10 cellular contexts compared by ENCODE assay signal in genomic region chr11:8719260-8720190, GRCh38. TPM values are rescaled to one million over a fixed set of nuclear protein-coding genes. Genes with fewer than 3 reads are reported as not detected.
A peak's percentile ranks its signal among the peaks of the same experiment; 100 is the strongest.
DNase-seq lines count a peak whose midpoint lies in the region; ATAC-seq and TF ChIP-seq lines count a peak whose summit lies in the region.
"Had no signal": no experiment of that assay in that cellular context is flagged by ENCODE, and none has a peak within 500 bp of the region (broad histone marks: within the 10 kb centered on the region; RNA-seq: fewer than 3 reads in every experiment).

No MANE protein-coding gene starts in this region.

- H3K4me1 ChIP-seq in left lung (peaks cover 56 to 73% of the 10 kb centered on the region in 2 donors), thoracic aorta (ENCODE audit: control insufficient read depth in 1 of 2, low read depth in 2 of 2) (peaks cover 59 to 83% of the 10 kb centered on the region in 2 donors)

- intact Hi-C loops in left lung (cut with DNase I) = no loop called here
- intact Hi-C loops in activated naive CD4-positive, alpha-beta T cell treated with anti-CD3 and anti-CD28 coated beads for 36 hours (cut with micrococcal nuclease) = no loop called here

- ATAC-seq in left lung (peak; percentile 28), thoracic aorta (ENCODE audit: insufficient number of reproducible peaks, low FRiP score, low read depth) (peak; percentile 70), HG03045 (IDR thresholded peaks at IDR 0.05; ENCODE audit: unreplicated experiment) (no peak), HG02870 (IDR thresholded peaks at IDR 0.05; ENCODE audit: unreplicated experiment) (no peak)
- ATAC-seq: activated T-cell treated with anti-CD3 and anti-CD28 coated beads, Interleukin-2, amount 50 U/mL, for 4 hours; natural killer cell treated with Interleukin-12 subunit alpha and Interleukin-12 subunit beta and Interleukin-15 and Interleukin-18, amount 100 ng/mL, for 72 hours had no signal

- no peak overlapping the region for H3K4me3 Mint-ChIP-seq in activated naive CD4-positive, alpha-beta T cell treated with anti-CD3 and anti-CD28 coated beads for 36 hours
- H3K4me3 Mint-ChIP-seq: activated T-cell treated with anti-CD3 and anti-CD28 coated beads, Interleukin-2, amount 50 U/mL, for 4 hours; natural killer cell treated with Interleukin-12 subunit alpha and Interleukin-12 subunit beta and Interleukin-15 and Interleukin-18, amount 100 ng/mL, for 72 hours had no signal

- no peaks in the 10 kb centered on the region for H3K9me3 Mint-ChIP-seq in activated naive CD4-positive, alpha-beta T cell treated with anti-CD3 and anti-CD28 coated beads for 36 hours
- H3K9me3 Mint-ChIP-seq: activated T-cell treated with anti-CD3 and anti-CD28 coated beads, Interleukin-2, amount 50 U/mL, for 4 hours; natural killer cell treated with Interleukin-12 subunit alpha and Interleukin-12 subunit beta and Interleukin-15 and Interleukin-18, amount 100 ng/mL, for 72 hours had no signal

- DNase-seq in HPDE6-E6E7 (ENCODE audit: extremely low spot score) (peak; percentile 51), cerebellar cortex (ENCODE audit: low spot score) (peak; percentile 66), left lung (no peak), thoracic aorta (ENCODE audit: low spot score) (peak; percentile 54), NCI-H1105 (lab: John Stamatoyannopoulos, UW) (no peak)
- no peak for DNase-seq in activated naive CD4-positive, alpha-beta T cell treated with anti-CD3 and anti-CD28 coated beads for 36 hours
- DNase-seq: activated T-cell treated with anti-CD3 and anti-CD28 coated beads, Interleukin-2, amount 50 U/mL, for 4 hours had no signal

- peaks cover 0 to 12% of the 10 kb centered on the region in 2 donors for H3K36me3 ChIP-seq in left lung
- H3K36me3 ChIP-seq in thoracic aorta = no peaks in the 10 kb centered on the region

- H3K27me3 ChIP-seq in left lung (no peaks in the 10 kb centered on the region), thoracic aorta (replicated peaks; ENCODE audit: insufficient read depth) (no peaks in the 10 kb centered on the region)

- CTCF ChIA-PET in activated naive CD4-positive, alpha-beta T cell treated with anti-CD3 and anti-CD28 coated beads for 36 hours (lab: Charles Lee) = interaction anchor here (0.6 kb wide), 1 partner anchor 15 kb away, joined by 3 read pairs; no protein-coding TSS in a partner anchor

- H3K9me3 ChIP-seq in left lung = no peaks in the 10 kb centered on the region
- H3K9me3 ChIP-seq in thoracic aorta = no peaks in the 10 kb centered on the region

- H3K27ac Mint-ChIP-seq in activated naive CD4-positive, alpha-beta T cell treated with anti-CD3 and anti-CD28 coated beads for 36 hours = no peak overlapping the region
- H3K27ac Mint-ChIP-seq: natural killer cell treated with Interleukin-12 subunit alpha and Interleukin-12 subunit beta and Interleukin-15 and Interleukin-18, amount 100 ng/mL, for 72 hours had no signal

- no peaks in the 10 kb centered on the region for H3K36me3 Mint-ChIP-seq in activated naive CD4-positive, alpha-beta T cell treated with anti-CD3 and anti-CD28 coated beads for 36 hours (ENCODE audit: low read depth)
- H3K36me3 Mint-ChIP-seq: natural killer cell treated with Interleukin-12 subunit alpha and Interleukin-12 subunit beta and Interleukin-15 and Interleukin-18, amount 100 ng/mL, for 72 hours had no signal

- no peaks in the 10 kb centered on the region for H3K27me3 Mint-ChIP-seq in activated naive CD4-positive, alpha-beta T cell treated with anti-CD3 and anti-CD28 coated beads for 36 hours (ENCODE audit: low read depth)
- H3K27me3 Mint-ChIP-seq: natural killer cell treated with Interleukin-12 subunit alpha and Interleukin-12 subunit beta and Interleukin-15 and Interleukin-18, amount 100 ng/mL, for 72 hours had no signal

- H3K4me3 ChIP-seq in left lung (no peak overlapping the region), thoracic aorta (peak overlapping the region; percentile 39)

- H3K27ac ChIP-seq in left lung = peak overlapping the region; percentile 76 to 85
- peak overlapping the region; percentile 93 to 94 for H3K27ac ChIP-seq in thoracic aorta

- H3K4me1 Mint-ChIP-seq in activated naive CD4-positive, alpha-beta T cell treated with anti-CD3 and anti-CD28 coated beads for 36 hours (ENCODE audit: low read depth) = no peaks in the 10 kb centered on the region

- TF ChIP-seq CTCF in left lung (IDR thresholded peaks at IDR 0.05) (no peak), thoracic aorta (IDR thresholded peaks at IDR 0.05) (no peak)

RNA-seq across cellular contexts. Expression of gene RPL27A, which starts 36.9 kb away (rescaled TPM):
- total RNA-seq in left lung (100 to 1,000 TPM; 724 to 741 TPM), thoracic aorta (100 to 1,000 TPM; 537 to 617 TPM)
- 1,000 to 10,000 TPM; 1,157 to 1,188 TPM for total RNA-seq in activated naive CD4-positive, alpha-beta T cell treated with anti-CD3 and anti-CD28 coated beads for 36 hours

RNA-seq across cellular contexts. Expression of gene TRIM66, which starts 37.1 kb away (rescaled TPM):
- total RNA-seq in left lung (10 to 100 TPM in 1 of 2 donors, 1 to 10 TPM in 1; 7.3 to 14.3 TPM), thoracic aorta (10 to 100 TPM; 10.2 to 18.1 TPM)
- total RNA-seq in activated naive CD4-positive, alpha-beta T cell treated with anti-CD3 and anti-CD28 coated beads for 36 hours = 10 to 100 TPM; 16.4 to 19.1 TPM

Comparison
In these comparisons a context has a peak if more than half of its experiments do, and no peak if none do; other contexts are left out.
1. DNase-seq: peak in HPDE6-E6E7 (single experiment), cerebellar cortex (single experiment) and thoracic aorta (single experiment); none in left lung (0 of 2), activated naive CD4-positive, alpha-beta T cell treated with anti-CD3 and anti-CD28 coated beads for 36 hours (single experiment) and NCI-H1105 (single experiment).
2. ATAC-seq: peak in left lung (single experiment) and thoracic aorta (single experiment); none in HG03045 (single experiment) and HG02870 (single experiment).